1 cellular context compared by ENCODE assay signal in the genomic region with DNA sequence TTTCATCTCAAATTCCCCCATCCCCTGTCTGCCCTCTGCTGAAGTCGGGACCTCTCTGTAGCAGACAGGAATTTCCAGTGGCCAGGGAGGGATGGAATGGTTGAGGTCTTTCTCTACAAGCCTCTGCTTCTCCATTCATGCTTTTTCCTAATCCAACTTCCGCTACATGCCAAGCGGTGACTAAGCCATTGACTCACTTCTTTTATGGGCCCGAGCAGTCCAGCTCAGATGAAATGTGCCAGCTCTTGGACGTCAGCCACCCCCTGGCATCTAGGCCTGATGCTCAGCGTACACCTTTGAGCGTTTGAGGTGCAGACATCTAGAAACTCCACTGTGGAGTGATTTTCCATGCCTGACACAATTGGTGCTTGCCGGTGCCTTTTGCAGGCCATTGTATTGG.
TF ChIP-seq lines count a peak whose summit lies in the region.

No MANE protein-coding gene starts in this region.

TF ChIP-seq in GM23338, 12 proteins besides CTCF, POLR2A, EP300 and RAD21 (continued from another document):
- TF ChIP-seq, protein P1, sequence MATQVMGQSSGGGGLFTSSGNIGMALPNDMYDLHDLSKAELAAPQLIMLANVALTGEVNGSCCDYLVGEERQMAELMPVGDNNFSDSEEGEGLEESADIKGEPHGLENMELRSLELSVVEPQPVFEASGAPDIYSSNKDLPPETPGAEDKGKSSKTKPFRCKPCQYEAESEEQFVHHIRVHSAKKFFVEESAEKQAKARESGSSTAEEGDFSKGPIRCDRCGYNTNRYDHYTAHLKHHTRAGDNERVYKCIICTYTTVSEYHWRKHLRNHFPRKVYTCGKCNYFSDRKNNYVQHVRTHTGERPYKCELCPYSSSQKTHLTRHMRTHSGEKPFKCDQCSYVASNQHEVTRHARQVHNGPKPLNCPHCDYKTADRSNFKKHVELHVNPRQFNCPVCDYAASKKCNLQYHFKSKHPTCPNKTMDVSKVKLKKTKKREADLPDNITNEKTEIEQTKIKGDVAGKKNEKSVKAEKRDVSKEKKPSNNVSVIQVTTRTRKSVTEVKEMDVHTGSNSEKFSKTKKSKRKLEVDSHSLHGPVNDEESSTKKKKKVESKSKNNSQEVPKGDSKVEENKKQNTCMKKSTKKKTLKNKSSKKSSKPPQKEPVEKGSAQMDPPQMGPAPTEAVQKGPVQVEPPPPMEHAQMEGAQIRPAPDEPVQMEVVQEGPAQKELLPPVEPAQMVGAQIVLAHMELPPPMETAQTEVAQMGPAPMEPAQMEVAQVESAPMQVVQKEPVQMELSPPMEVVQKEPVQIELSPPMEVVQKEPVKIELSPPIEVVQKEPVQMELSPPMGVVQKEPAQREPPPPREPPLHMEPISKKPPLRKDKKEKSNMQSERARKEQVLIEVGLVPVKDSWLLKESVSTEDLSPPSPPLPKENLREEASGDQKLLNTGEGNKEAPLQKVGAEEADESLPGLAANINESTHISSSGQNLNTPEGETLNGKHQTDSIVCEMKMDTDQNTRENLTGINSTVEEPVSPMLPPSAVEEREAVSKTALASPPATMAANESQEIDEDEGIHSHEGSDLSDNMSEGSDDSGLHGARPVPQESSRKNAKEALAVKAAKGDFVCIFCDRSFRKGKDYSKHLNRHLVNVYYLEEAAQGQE (IDR thresholded peaks at IDR 0.05; ENCODE audit: unreplicated experiment): no peak
- TF ChIP-seq CREB1 (CRISPR knock-in tag; IDR thresholded peaks at IDR 0.05; ENCODE audit: low read depth) (no peak), EZH2phosphoT487 (IDR thresholded peaks at IDR 0.05; ENCODE audit: unreplicated experiment) (no peak), STAT1 (IDR thresholded peaks at IDR 0.05; ENCODE audit: unreplicated experiment) (no peak), ZNF114 (CRISPR knock-in tag; IDR thresholded peaks at IDR 0.05) (no peak), NANOG (IDR thresholded peaks at IDR 0.05; ENCODE audit: borderline replicate concordance) (no peak), EZH2 (IDR thresholded peaks at IDR 0.05; ENCODE audit: low read depth, unreplicated experiment) (no peak), ZNF331 (CRISPR knock-in tag; IDR thresholded peaks at IDR 0.05; ENCODE audit: low read depth) (no peak), JUNB (IDR thresholded peaks at IDR 0.05; ENCODE audit: unreplicated experiment) (no peak)
